ENCODE assay signal across 1 cellular context in the genomic region with DNA sequence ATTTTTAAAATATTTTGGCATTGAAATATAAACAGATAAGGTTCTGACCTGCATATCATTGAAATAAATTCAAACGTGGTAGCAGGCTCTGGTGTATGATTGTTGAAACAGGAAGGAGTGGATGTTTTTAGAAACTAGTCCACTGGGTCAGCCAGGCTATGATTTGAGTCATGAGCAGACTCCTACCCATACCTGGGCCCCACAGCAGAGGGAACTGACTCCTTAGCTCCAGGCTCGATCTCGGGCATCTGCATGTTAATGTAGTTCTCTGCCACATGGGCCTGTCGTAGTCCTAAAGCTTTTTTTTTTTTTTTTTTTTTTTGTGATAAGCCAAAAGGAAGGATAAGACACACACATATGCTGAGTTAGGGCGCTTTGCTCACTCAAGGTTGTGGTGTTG.
TF ChIP-seq lines count a peak whose summit lies in the region.

No MANE protein-coding gene starts in this region.

TF ChIP-seq in GM23338, 12 proteins besides CTCF, POLR2A, EP300 and RAD21 (continued from another document):
- TF ChIP-seq, protein P1, sequence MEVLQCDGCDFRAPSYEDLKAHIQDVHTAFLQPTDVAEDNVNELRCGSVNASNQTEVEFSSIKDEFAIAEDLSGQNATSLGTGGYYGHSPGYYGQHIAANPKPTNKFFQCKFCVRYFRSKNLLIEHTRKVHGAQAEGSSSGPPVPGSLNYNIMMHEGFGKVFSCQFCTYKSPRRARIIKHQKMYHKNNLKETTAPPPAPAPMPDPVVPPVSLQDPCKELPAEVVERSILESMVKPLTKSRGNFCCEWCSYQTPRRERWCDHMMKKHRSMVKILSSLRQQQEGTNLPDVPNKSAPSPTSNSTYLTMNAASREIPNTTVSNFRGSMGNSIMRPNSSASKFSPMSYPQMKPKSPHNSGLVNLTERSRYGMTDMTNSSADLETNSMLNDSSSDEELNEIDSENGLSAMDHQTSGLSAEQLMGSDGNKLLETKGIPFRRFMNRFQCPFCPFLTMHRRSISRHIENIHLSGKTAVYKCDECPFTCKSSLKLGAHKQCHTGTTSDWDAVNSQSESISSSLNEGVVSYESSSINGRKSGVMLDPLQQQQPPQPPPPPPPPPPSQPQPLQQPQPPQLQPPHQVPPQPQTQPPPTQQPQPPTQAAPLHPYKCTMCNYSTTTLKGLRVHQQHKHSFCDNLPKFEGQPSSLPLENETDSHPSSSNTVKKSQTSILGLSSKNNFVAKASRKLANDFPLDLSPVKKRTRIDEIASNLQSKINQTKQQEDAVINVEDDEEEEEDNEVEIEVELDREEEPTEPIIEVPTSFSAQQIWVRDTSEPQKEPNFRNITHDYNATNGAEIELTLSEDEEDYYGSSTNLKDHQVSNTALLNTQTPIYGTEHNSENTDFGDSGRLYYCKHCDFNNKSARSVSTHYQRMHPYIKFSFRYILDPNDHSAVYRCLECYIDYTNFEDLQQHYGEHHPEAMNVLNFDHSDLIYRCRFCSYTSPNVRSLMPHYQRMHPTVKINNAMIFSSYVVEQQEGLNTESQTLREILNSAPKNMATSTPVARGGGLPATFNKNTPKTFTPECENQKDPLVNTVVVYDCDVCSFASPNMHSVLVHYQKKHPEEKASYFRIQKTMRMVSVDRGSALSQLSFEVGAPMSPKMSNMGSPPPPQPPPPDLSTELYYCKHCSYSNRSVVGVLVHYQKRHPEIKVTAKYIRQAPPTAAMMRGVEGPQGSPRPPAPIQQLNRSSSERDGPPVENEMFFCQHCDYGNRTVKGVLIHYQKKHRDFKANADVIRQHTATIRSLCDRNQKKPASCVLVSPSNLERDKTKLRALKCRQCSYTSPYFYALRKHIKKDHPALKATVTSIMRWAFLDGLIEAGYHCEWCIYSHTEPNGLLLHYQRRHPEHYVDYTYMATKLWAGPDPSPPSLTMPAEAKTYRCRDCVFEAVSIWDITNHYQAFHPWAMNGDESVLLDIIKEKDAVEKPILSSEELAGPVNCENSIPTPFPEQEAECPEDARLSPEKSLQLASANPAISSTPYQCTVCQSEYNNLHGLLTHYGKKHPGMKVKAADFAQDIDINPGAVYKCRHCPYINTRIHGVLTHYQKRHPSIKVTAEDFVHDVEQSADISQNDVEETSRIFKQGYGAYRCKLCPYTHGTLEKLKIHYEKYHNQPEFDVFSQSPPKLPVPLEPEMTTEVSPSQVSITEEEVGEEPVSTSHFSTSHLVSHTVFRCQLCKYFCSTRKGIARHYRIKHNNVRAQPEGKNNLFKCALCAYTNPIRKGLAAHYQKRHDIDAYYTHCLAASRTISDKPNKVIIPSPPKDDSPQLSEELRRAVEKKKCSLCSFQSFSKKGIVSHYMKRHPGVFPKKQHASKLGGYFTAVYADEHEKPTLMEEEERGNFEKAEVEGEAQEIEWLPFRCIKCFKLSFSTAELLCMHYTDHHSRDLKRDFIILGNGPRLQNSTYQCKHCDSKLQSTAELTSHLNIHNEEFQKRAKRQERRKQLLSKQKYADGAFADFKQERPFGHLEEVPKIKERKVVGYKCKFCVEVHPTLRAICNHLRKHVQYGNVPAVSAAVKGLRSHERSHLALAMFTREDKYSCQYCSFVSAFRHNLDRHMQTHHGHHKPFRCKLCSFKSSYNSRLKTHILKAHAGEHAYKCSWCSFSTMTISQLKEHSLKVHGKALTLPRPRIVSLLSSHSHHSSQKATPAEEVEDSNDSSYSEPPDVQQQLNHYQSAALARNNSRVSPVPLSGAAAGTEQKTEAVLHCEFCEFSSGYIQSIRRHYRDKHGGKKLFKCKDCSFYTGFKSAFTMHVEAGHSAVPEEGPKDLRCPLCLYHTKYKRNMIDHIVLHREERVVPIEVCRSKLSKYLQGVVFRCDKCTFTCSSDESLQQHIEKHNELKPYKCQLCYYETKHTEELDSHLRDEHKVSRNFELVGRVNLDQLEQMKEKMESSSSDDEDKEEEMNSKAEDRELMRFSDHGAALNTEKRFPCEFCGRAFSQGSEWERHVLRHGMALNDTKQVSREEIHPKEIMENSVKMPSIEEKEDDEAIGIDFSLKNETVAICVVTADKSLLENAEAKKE (CRISPR knock-in tag; IDR thresholded peaks at IDR 0.05), result no peak
